In genomic region chr1:211830330-211831142, GRCh38 we compare ENCODE assay signal across 8 cellular contexts. TPM values are rescaled to one million over a fixed set of nuclear protein-coding genes. Genes with fewer than 3 reads are reported as not detected.
DNase-seq lines count a peak whose midpoint lies in the region; ATAC-seq and TF ChIP-seq lines count a peak whose summit lies in the region.

Gene LPGAT1 (minus strand): TSS chr1:211830763. CDS start chr1:211829296, 1,467 bp downstream.

- no peaks in the 10 kb centered on the region for H3K27me3 Mint-ChIP-seq in activated CD4-positive, alpha-beta T cell treated with anti-CD3 and anti-CD28 coated beads, Interleukin-2, amount 10 ng/mL, durations not matched to agents 24 days and 14 days

- peak within 1 kb of the TSS; percentile 87 to 95 for H3K27ac ChIP-seq in coronary artery

- CTCF ChIA-PET in AG04449 (lab: Yijun Ruan, JAX): interaction anchor here (0.8 to 6.6 kb wide), 8 partner anchors 9 to 205 kb away, joined by 3 to 48 read pairs (median 4); partner anchors contain the start of genes DTL and INTS7

- peak; percentile 34 for ATAC-seq in GM18519 (IDR thresholded peaks at IDR 0.05; ENCODE audit: low FRiP score, unreplicated experiment)
- ATAC-seq in HG03066 (IDR thresholded peaks at IDR 0.05; ENCODE audit: low read depth, unreplicated experiment): peak; percentile 71
- ATAC-seq in left lobe of liver: peak; percentile 92

- intact Hi-C loops in activated CD4-positive, alpha-beta T cell treated with anti-CD3 and anti-CD28 coated beads, Interleukin-2, amount 10 ng/mL, durations not matched to agents 24 days and 14 days (cut with micrococcal nuclease): loop anchor here (1.0 to 10.0 kb wide), 6 partner anchors 132 to 503 kb away; partner anchors contain the start of genes DTL, INTS7, PPP2R5A and SLC30A1

- H3K4me1 Mint-ChIP-seq in activated CD4-positive, alpha-beta T cell treated with anti-CD3 and anti-CD28 coated beads, Interleukin-2, amount 10 ng/mL, durations not matched to agents 24 days and 14 days: peaks cover 62% of the 10 kb centered on the region

- H3K36me3 Mint-ChIP-seq in activated CD4-positive, alpha-beta T cell treated with anti-CD3 and anti-CD28 coated beads, Interleukin-2, amount 10 ng/mL, durations not matched to agents 24 days and 14 days (ENCODE audit: low read depth): peaks cover 9% of the 10 kb centered on the region

- no peaks in the 10 kb centered on the region for H3K9me3 Mint-ChIP-seq in activated CD4-positive, alpha-beta T cell treated with anti-CD3 and anti-CD28 coated beads, Interleukin-2, amount 10 ng/mL, durations not matched to agents 24 days and 14 days

- peak within 1 kb of the TSS; percentile 88 for H3K27ac Mint-ChIP-seq in activated CD4-positive, alpha-beta T cell treated with anti-CD3 and anti-CD28 coated beads, Interleukin-2, amount 10 ng/mL, durations not matched to agents 24 days and 14 days

- H3K4me3 Mint-ChIP-seq in activated CD4-positive, alpha-beta T cell treated with anti-CD3 and anti-CD28 coated beads, Interleukin-2, amount 10 ng/mL, durations not matched to agents 24 days and 14 days: peak within 1 kb of the TSS; percentile 91

- H3K4me3 ChIP-seq in AG04449 (ENCODE audit: low read depth, low read length) (peak within 1 kb of the TSS; percentile 68), coronary artery (peak within 1 kb of the TSS; percentile 97)

- DNase-seq in AG04449 (ENCODE audit: low read depth, low spot score) (no peak), NCI-H345 treated with DMSO at 0.1 percent for 48 hours (lab: John Stamatoyannopoulos, UW; ENCODE audit: unreplicated experiment) (peak; percentile 60), coronary artery (ENCODE audit: low spot score) (peak; percentile 75), left lobe of liver (ENCODE audit: low spot score) (peak; percentile 88)
- peak; percentile 91 for DNase-seq in activated CD4-positive, alpha-beta T cell treated with anti-CD3 and anti-CD28 coated beads, Interleukin-2, amount 10 ng/mL, durations not matched to agents 24 days and 14 days
- DNase-seq in stimulated activated CD4-positive, alpha-beta T cell treated with anti-CD3 and anti-CD28 coated beads, Interleukin-2, amount 100 ng/mL, for 48 hours: peak; percentile 59 to 69

- TF ChIP-seq CTCF in AG04449 (IDR thresholded peaks at IDR 0.05; ENCODE audit: insufficient read depth, low read length, missing control alignments) (peak; percentile 73), coronary artery (IDR thresholded peaks at IDR 0.05) (peak; percentile 73)

- POLR2A ChIA-PET in AG04449 (lab: Yijun Ruan, JAX): no interaction called here

RNA-seq across cellular contexts. Expression of gene LPGAT1, which starts in this region (rescaled TPM):
- 35.6 and 42.1 TPM in 2 replicates for total RNA-seq in activated CD4-positive, alpha-beta T cell treated with anti-CD3 and anti-CD28 coated beads, Interleukin-2, amount 10 ng/mL, durations not matched to agents 24 days and 14 days
- total RNA-seq in left lobe of liver: 35.0 TPM

Comparison
In these comparisons a context has a peak if more than half of its experiments do, and no peak if none do; other contexts are left out.
1. ATAC-seq: peak in every context shown above with its lines; median percentile 92 in left lobe of liver; 71 in HG03066; 34 in GM18519.